Comparison of ENCODE assay signal across 8 cellular contexts in genomic region chr14:24135834-24136683, GRCh38. TPM values are rescaled to one million over a fixed set of nuclear protein-coding genes. Genes with fewer than 3 reads are reported as not detected.
A peak's percentile ranks its signal among the peaks of the same experiment; 100 is the strongest.
DNase-seq lines count a peak whose midpoint lies in the region; ATAC-seq and FAIRE-seq lines count a peak whose summit lies in the region.

Gene PSME1, plus strand, starts transcription at chr14:24136194. Its CDS starts 69 bp downstream, at chr14:24136263.

- H3K4me3 ChIP-seq in Karpas-422 (ENCODE audit: low read length) = peak within 1 kb of the TSS; percentile 98

- no peaks in the 10 kb centered on the region for H3K9me3 Mint-ChIP-seq in activated T-helper 1 cell treated with anti-CD3 and anti-CD28 coated beads, Interleukin-12 subunit alpha, Interleukin-12 subunit beta, Interleukin-2, Interleukin-4 antibody, amounts not matched to agents 30 ng/mL and 10 ng/mL and 1 ng/mL, durations not matched to agents 14 hours and 24 hours and 36 hours
- no peaks in the 10 kb centered on the region for H3K9me3 Mint-ChIP-seq in naive thymus-derived CD8-positive, alpha-beta T cell

- peak; percentile 79 for ATAC-seq in GM21786 (IDR thresholded peaks at IDR 0.05; ENCODE audit: unreplicated experiment)
- ATAC-seq in naive thymus-derived CD8-positive, alpha-beta T cell = peak; percentile 88 to 94

- peak within 1 kb of the TSS; percentile 87 for H3K4me2 ChIP-seq in Karpas-422 (ENCODE audit: low read depth, low read length, poor library complexity, severe bottlenecking)

- peak within 1 kb of the TSS; percentile 92 for H3K4me3 Mint-ChIP-seq in activated T-helper 1 cell treated with anti-CD3 and anti-CD28 coated beads, Interleukin-12 subunit alpha, Interleukin-12 subunit beta, Interleukin-2, Interleukin-4 antibody, amounts not matched to agents 30 ng/mL and 10 ng/mL and 1 ng/mL, durations not matched to agents 14 hours and 24 hours and 36 hours
- peak within 1 kb of the TSS; percentile 87 to 98 (median 93) for H3K4me3 Mint-ChIP-seq in naive thymus-derived CD8-positive, alpha-beta T cell

- no peaks in the 10 kb centered on the region for H3K27me3 Mint-ChIP-seq in activated T-helper 1 cell treated with anti-CD3 and anti-CD28 coated beads, Interleukin-12 subunit alpha, Interleukin-12 subunit beta, Interleukin-2, Interleukin-4 antibody, amounts not matched to agents 30 ng/mL and 10 ng/mL and 1 ng/mL, durations not matched to agents 14 hours and 24 hours and 36 hours (ENCODE audit: insufficient read depth)
- no peaks in the 10 kb centered on the region for H3K27me3 Mint-ChIP-seq in naive thymus-derived CD8-positive, alpha-beta T cell

- H2AFZ ChIP-seq in Karpas-422 (ENCODE audit: low read length) = peak within 1 kb of the TSS; percentile 76

- H3K79me2 ChIP-seq in Karpas-422 (ENCODE audit: low read length) = peaks cover 48% of the 10 kb centered on the region

- no peak for FAIRE-seq in RCC 7860 (lab: Jason Lieb, UNC)

- H3K36me3 Mint-ChIP-seq in activated T-helper 1 cell treated with anti-CD3 and anti-CD28 coated beads, Interleukin-12 subunit alpha, Interleukin-12 subunit beta, Interleukin-2, Interleukin-4 antibody, amounts not matched to agents 30 ng/mL and 10 ng/mL and 1 ng/mL, durations not matched to agents 14 hours and 24 hours and 36 hours (ENCODE audit: low read depth) = peaks cover 29% of the 10 kb centered on the region
- H3K36me3 Mint-ChIP-seq in naive thymus-derived CD8-positive, alpha-beta T cell = peaks cover 0 to 19% (median 8%) of the 10 kb centered on the region in 3 donors

- intact Hi-C loops in activated T-helper 1 cell treated with anti-CD3 and anti-CD28 coated beads, Interleukin-12 subunit alpha, Interleukin-12 subunit beta, Interleukin-2, Interleukin-4 antibody, amounts not matched to agents 30 ng/mL and 10 ng/mL and 1 ng/mL, durations not matched to agents 14 hours and 24 hours and 36 hours (cut with micrococcal nuclease) = loop anchor here (1.0 kb wide), 4 partner anchors 10 to 41 kb away; partner anchors contain the start of genes IRF9 and PSME2

- no peaks in the 10 kb centered on the region for H3K27me3 ChIP-seq in Karpas-422 (ENCODE audit: low read length)

- H3K4me1 ChIP-seq in Karpas-422 (ENCODE audit: low read length) = peaks cover 42% of the 10 kb centered on the region

- H3K36me3 ChIP-seq in Karpas-422 (ENCODE audit: insufficient read depth, low read length) = peaks cover 23% of the 10 kb centered on the region

- H3K27ac Mint-ChIP-seq in activated T-helper 1 cell treated with anti-CD3 and anti-CD28 coated beads, Interleukin-12 subunit alpha, Interleukin-12 subunit beta, Interleukin-2, Interleukin-4 antibody, amounts not matched to agents 30 ng/mL and 10 ng/mL and 1 ng/mL, durations not matched to agents 14 hours and 24 hours and 36 hours = peak within 1 kb of the TSS; percentile 90
- H3K27ac Mint-ChIP-seq in naive thymus-derived CD8-positive, alpha-beta T cell = peak within 1 kb of the TSS; percentile 86 to 97 (median 94)

- no peaks in the 10 kb centered on the region for H3K9me3 ChIP-seq in Karpas-422 (ENCODE audit: low read length)

- H3K27ac ChIP-seq in Karpas-422 (ENCODE audit: low read length) = peak within 1 kb of the TSS; percentile 71

- peak; percentile 84 for DNase-seq in DMS79 (lab: John Stamatoyannopoulos, UW)
- DNase-seq in Karpas-422 = peak; percentile 99
- DNase-seq in RCC 7860 (ENCODE audit: low spot score) = peak; percentile 44
- peak; percentile 92 for DNase-seq in activated T-helper 1 cell treated with anti-CD3 and anti-CD28 coated beads, Interleukin-12 subunit alpha, Interleukin-12 subunit beta, Interleukin-2, Interleukin-4 antibody, amounts not matched to agents 30 ng/mL and 10 ng/mL and 1 ng/mL, durations not matched to agents 14 hours and 24 hours and 36 hours (ENCODE audit: low spot score)
- peak; percentile 83 for DNase-seq in fibroblast of gingiva (ENCODE audit: low read depth)
- DNase-seq in naive thymus-derived CD8-positive, alpha-beta T cell = peak; percentile 88 to 96 (median 94)
- peak; percentile 83 to 94 (median 92) for DNase-seq in stimulated activated naive CD4-positive, alpha-beta T cell (lab: John Stamatoyannopoulos, UW)

- no peaks in the 10 kb centered on the region for H4K20me1 ChIP-seq in Karpas-422 (ENCODE audit: insufficient read depth, low read depth, low read length)

- POLR2A ChIA-PET in naive thymus-derived CD8-positive, alpha-beta T cell (lab: Charles Lee) = interaction anchor here (0.7 to 9.5 kb wide), 21 partner anchors 8 to 295 kb away, joined by 3 to 177 read pairs (median 4); partner anchors contain the start of genes CHMP4A, DCAF11, GMPR2 and IRF9

- peaks cover 64% of the 10 kb centered on the region for H3K4me1 Mint-ChIP-seq in activated T-helper 1 cell treated with anti-CD3 and anti-CD28 coated beads, Interleukin-12 subunit alpha, Interleukin-12 subunit beta, Interleukin-2, Interleukin-4 antibody, amounts not matched to agents 30 ng/mL and 10 ng/mL and 1 ng/mL, durations not matched to agents 14 hours and 24 hours and 36 hours (ENCODE audit: low read depth)
- H3K4me1 Mint-ChIP-seq in naive thymus-derived CD8-positive, alpha-beta T cell = peaks cover 34 to 68% (median 66%) of the 10 kb centered on the region in 4 donors

- H3K9me2 ChIP-seq in Karpas-422 (replicated peaks; ENCODE audit: insufficient read depth, low read length) = no peaks in the 10 kb centered on the region

- H3K9ac ChIP-seq in Karpas-422 (ENCODE audit: low read length) = peak within 1 kb of the TSS; percentile 98

RNA-seq across cellular contexts. Expression of gene PSME1, which starts in this region (rescaled TPM):
- total RNA-seq in Karpas-422 (2014; rRNA removed; shearing (Covaris generic); ENCODE audit: low replicate concordance) = 435 and 452 TPM in 2 replicates
- total RNA-seq in activated T-helper 1 cell treated with anti-CD3 and anti-CD28 coated beads, Interleukin-12 subunit alpha, Interleukin-12 subunit beta, Interleukin-2, Interleukin-4 antibody, amounts not matched to agents 30 ng/mL and 10 ng/mL and 1 ng/mL, durations not matched to agents 14 hours and 24 hours and 36 hours = 291 and 295 TPM in 2 replicates
- 100 to 1,000 TPM; 202 to 203 TPM for total RNA-seq in naive thymus-derived CD8-positive, alpha-beta T cell
- 100 to 1,000 TPM; 681 to 767 (median 753) TPM for polyA plus RNA-seq in naive thymus-derived CD8-positive, alpha-beta T cell

Comparison
In these comparisons a context has a peak if more than half of its experiments do, and no peak if none do; other contexts are left out.
1. Peak in every context shown above with its lines: DNase-seq, ATAC-seq, H3K4me3 ChIP-seq and H3K27ac ChIP-seq.
2. DNase-seq: peak in every context shown above with its lines; median percentile 99 in Karpas-422; 94 in naive thymus-derived CD8-positive, alpha-beta T cell; 92 in activated T-helper 1 cell treated with anti-CD3 and anti-CD28 coated beads, Interleukin-12 subunit alpha, Interleukin-12 subunit beta, Interleukin-2, Interleukin-4 antibody, amounts not matched to agents 30 ng/mL and 10 ng/mL and 1 ng/mL, durations not matched to agents 14 hours and 24 hours and 36 hours; 92 in stimulated activated naive CD4-positive, alpha-beta T cell; 84 in DMS79; 83 in fibroblast of gingiva; 44 in RCC 7860.